Comparison of ENCODE assay signal across 36 cellular contexts in the genomic region with DNA sequence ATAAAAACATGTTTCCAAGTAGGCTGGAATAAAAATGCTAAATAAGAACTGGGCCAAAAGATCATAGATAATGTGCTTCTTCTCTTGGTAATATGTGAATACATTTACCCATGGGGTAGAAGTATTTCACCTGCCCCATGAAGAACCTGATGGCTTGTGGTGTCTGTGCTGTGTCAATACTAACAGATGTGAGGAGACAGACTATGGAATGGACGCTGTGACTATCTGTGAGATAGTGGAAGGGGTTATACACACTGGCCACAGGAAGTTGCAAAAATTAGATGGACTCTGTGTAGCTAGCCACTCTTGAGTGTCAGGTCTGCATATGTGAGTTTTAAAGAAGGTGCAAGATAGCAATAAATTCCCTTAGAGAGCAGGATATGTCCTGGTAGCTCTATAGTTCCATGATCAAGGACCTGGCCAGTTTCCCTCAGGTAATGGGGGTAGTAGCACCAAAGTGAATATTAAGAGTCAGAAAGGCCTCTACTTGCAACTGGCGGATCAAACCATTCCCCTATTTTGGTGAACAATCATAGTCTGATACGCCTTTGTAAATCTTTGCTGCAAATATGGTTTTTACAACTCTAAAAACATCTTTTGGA.
"Had no signal": no experiment of that assay in that cellular context is flagged by ENCODE, and none has a peak within 500 bp of the region (broad histone marks: within the 10 kb centered on the region; RNA-seq: fewer than 3 reads in every experiment).

No MANE protein-coding gene starts in this region.

- H3K9me3 ChIP-seq: Peyer's patch, SJSA1, SK-N-SH had no signal

- H3K4me3 Mint-ChIP-seq: activated CD4-positive, alpha-beta T cell treated with anti-CD3 and anti-CD28 coated beads for 36 hours; activated CD4-positive, alpha-beta T cell treated with anti-CD3 and anti-CD28 coated beads, Interleukin-2, amount 10 ng/mL, durations not matched to agents 7 days and 5 days; activated CD8-positive, alpha-beta memory T cell treated with anti-CD3 and anti-CD28 coated beads, Interleukin-2, amount 10 ng/mL, durations not matched to agents 7 days and 5 days; activated naive CD4-positive, alpha-beta T cell treated with anti-CD3 and anti-CD28 coated beads, Interleukin-2, amount 10 ng/mL, durations not matched to agents 7 days and 5 days; activated naive CD8-positive, alpha-beta T cell; T-helper 1 cell treated with Interleukin-12 subunit alpha and Interleukin-12 subunit beta and Interleukin-4 antibody, amounts not matched to agents 30 μg/mL and 1 μg/mL, for 36 hours; T-helper 2 cell treated with Interferon-gamma antibody and Interleukin-4, amounts not matched to agents 5 μg/mL and 100 μg/mL, for 36 hours; WTC11 had no signal

- H3K27ac Mint-ChIP-seq: activated CD4-positive, alpha-beta T cell treated with anti-CD3 and anti-CD28 coated beads for 36 hours; activated CD4-positive, alpha-beta T cell treated with anti-CD3 and anti-CD28 coated beads, Interleukin-2, amount 10 ng/mL, durations not matched to agents 7 days and 5 days; activated CD8-positive, alpha-beta memory T cell treated with anti-CD3 and anti-CD28 coated beads, Interleukin-2, amount 10 ng/mL, durations not matched to agents 7 days and 5 days; activated naive CD4-positive, alpha-beta T cell treated with anti-CD3 and anti-CD28 coated beads, Interleukin-2, amount 10 ng/mL, durations not matched to agents 7 days and 5 days; activated naive CD8-positive, alpha-beta T cell; T-helper 1 cell treated with Interleukin-12 subunit alpha and Interleukin-12 subunit beta and Interleukin-4 antibody, amounts not matched to agents 30 μg/mL and 1 μg/mL, for 36 hours; T-helper 2 cell treated with Interferon-gamma antibody and Interleukin-4, amounts not matched to agents 5 μg/mL and 100 μg/mL, for 36 hours; WTC11 had no signal

- H3K4me1 ChIP-seq: Peyer's patch had no signal

- ATAC-seq: activated CD4-positive, alpha-beta T cell treated with anti-CD3 and anti-CD28 coated beads for 36 hours; activated CD4-positive, CD25-positive, alpha-beta regulatory T cell treated with anti-CD3 and anti-CD28 coated beads, Interleukin-2, amount 50 U/mL, for 24 hours; activated CD8-positive, alpha-beta memory T cell treated with anti-CD3 and anti-CD28 coated beads, Interleukin-2, amount 10 ng/mL, durations not matched to agents 7 days and 5 days; PC-3; WTC11 had no signal

- H3K9me3 Mint-ChIP-seq: activated naive CD4-positive, alpha-beta T cell treated with anti-CD3 and anti-CD28 coated beads, Interleukin-2, amount 10 ng/mL, durations not matched to agents 7 days and 5 days; T-helper 1 cell treated with Interleukin-12 subunit alpha and Interleukin-12 subunit beta and Interleukin-4 antibody, amounts not matched to agents 30 μg/mL and 1 μg/mL, for 36 hours had no signal

- H3K27me3 ChIP-seq: brain microvascular endothelial cell, Peyer's patch, SJSA1 had no signal

- H3K4me3 ChIP-seq: Peyer's patch, SJSA1 had no signal

- DNase-seq: activated CD4-positive, alpha-beta T cell treated with anti-CD3 and anti-CD28 coated beads for 36 hours; activated CD4-positive, alpha-beta T cell treated with anti-CD3 and anti-CD28 coated beads, Interleukin-2, amount 10 ng/mL, durations not matched to agents 7 days and 5 days; activated CD4-positive, alpha-beta T cell treated with anti-CD3 and anti-CD28 coated beads, Interleukin-2, amount 50 U/mL, for 48 hours; activated CD8-positive, alpha-beta memory T cell treated with anti-CD3 and anti-CD28 coated beads for 24 hours; activated CD8-positive, alpha-beta memory T cell treated with anti-CD3 and anti-CD28 coated beads, Interleukin-2, amount 10 ng/mL, durations not matched to agents 7 days and 5 days; activated CD8-positive, alpha-beta memory T cell treated with anti-CD3 and anti-CD28 coated beads, Interleukin-2, amount 50 U/mL, for 48 hours; activated effector memory CD4-positive, alpha-beta T cell treated with Interleukin-2 at 50 U/mL for 16 hours; activated naive CD4-positive, alpha-beta T cell treated with anti-CD3 and anti-CD28 coated beads, Interleukin-2, amount 10 ng/mL, durations not matched to agents 7 days and 5 days; activated T-cell treated with anti-CD3 and anti-CD28 coated beads, Interleukin-2, amount 50 U/mL, for 48 hours; amniotic stem cell; aorta; brain microvascular endothelial cell; Karpas-422; KBM-7; MM.1S; NCI-H1092 treated with DMSO at 0.1 percent for 48 hours; NCI-H1417 treated with DMSO at 0.1 percent for 48 hours; NCI-H187 treated with DMSO at 0.1 percent for 48 hours; NCI-H2081; NCI-H2171 treated with DMSO at 0.1 percent for 48 hours; NCI-H226; NCI-H446 treated with DMSO at 0.1 percent for 48 hours; NCI-H524; NCI-H69; NK-92 treated with Interleukin-12 subunit alpha and Interleukin-12 subunit beta, amount 100 ng/mL, for 24 hours; PC-3; Peyer's patch; RPMI8226; SHP77 treated with DMSO at 0.1 percent for 48 hours; SK-N-SH had no signal

- H3K27ac ChIP-seq: brain microvascular endothelial cell, Peyer's patch, SJSA1 had no signal

- H3K27me3 Mint-ChIP-seq: activated CD4-positive, alpha-beta T cell treated with anti-CD3 and anti-CD28 coated beads for 36 hours; activated CD4-positive, alpha-beta T cell treated with anti-CD3 and anti-CD28 coated beads, Interleukin-2, amount 10 ng/mL, durations not matched to agents 7 days and 5 days; activated CD8-positive, alpha-beta memory T cell treated with anti-CD3 and anti-CD28 coated beads, Interleukin-2, amount 10 ng/mL, durations not matched to agents 7 days and 5 days; activated naive CD4-positive, alpha-beta T cell treated with anti-CD3 and anti-CD28 coated beads, Interleukin-2, amount 10 ng/mL, durations not matched to agents 7 days and 5 days; activated naive CD8-positive, alpha-beta T cell had no signal

- H3K4me1 Mint-ChIP-seq: activated CD4-positive, alpha-beta T cell treated with anti-CD3 and anti-CD28 coated beads for 36 hours; activated CD8-positive, alpha-beta memory T cell treated with anti-CD3 and anti-CD28 coated beads, Interleukin-2, amount 10 ng/mL, durations not matched to agents 7 days and 5 days; activated naive CD4-positive, alpha-beta T cell treated with anti-CD3 and anti-CD28 coated beads, Interleukin-2, amount 10 ng/mL, durations not matched to agents 7 days and 5 days had no signal
